Comparison of ENCODE assay signal across 2 cellular contexts in genomic region chr18:33660696-33661310, GRCh38.
TF ChIP-seq lines count a peak whose summit lies in the region.

No MANE protein-coding gene starts in this region.

TF ChIP-seq in HEK293, 187 proteins besides CTCF, POLR2A, EP300 and RAD21 (continues in another document):
- TF ChIP-seq ZNF350 (tag by site-specific recombination; IDR thresholded peaks at IDR 0.05) (no peak), ZSCAN18 (tag by site-specific recombination; IDR thresholded peaks at IDR 0.05) (no peak), ZNF792 (tag by site-specific recombination; IDR thresholded peaks at IDR 0.05) (no peak), ATF2 (tag by site-specific recombination; IDR thresholded peaks at IDR 0.05; ENCODE audit: low read depth) (no peak), ZNF585B (tag by site-specific recombination; IDR thresholded peaks at IDR 0.05) (no peak), ZSCAN30 (tag by site-specific recombination; IDR thresholded peaks at IDR 0.05) (no peak; the same call in 1 of the 2 replicates), PRDM6 (tag by site-specific recombination; IDR thresholded peaks at IDR 0.05) (peak; percentile 81), SP7 (tag by site-specific recombination; IDR thresholded peaks at IDR 0.05) (peak; percentile 40; the same call in 1 of the 2 replicates), KLF9 (tag by site-specific recombination; IDR thresholded peaks at IDR 0.05; ENCODE audit: low read depth) (no peak), ZNF639 (tag by site-specific recombination; IDR thresholded peaks at IDR 0.05) (no peak), PBX3 (CRISPR knock-in tag; IDR thresholded peaks at IDR 0.05) (no peak), ZNF596 (tag by site-specific recombination; IDR thresholded peaks at IDR 0.05) (no peak), ZXDB (tag by site-specific recombination; IDR thresholded peaks at IDR 0.05) (peak; percentile 87), ZNF146 (tag by site-specific recombination; IDR thresholded peaks at IDR 0.05) (no peak), YY2 (tag by site-specific recombination; IDR thresholded peaks at IDR 0.05) (no peak), GLI4 (tag by site-specific recombination; IDR thresholded peaks at IDR 0.05) (no peak), ZNF837 (tag by site-specific recombination; IDR thresholded peaks at IDR 0.05) (no peak), SETDB1 (IDR thresholded peaks at IDR 0.05; ENCODE audit: insufficient read length, low read length) (no peak), ZNF211 (tag by site-specific recombination; IDR thresholded peaks at IDR 0.05; ENCODE audit: low read depth) (no peak), ZNF184 (tag by site-specific recombination; IDR thresholded peaks at IDR 0.05) (no peak), ZNF366 (tag by site-specific recombination; conservative IDR thresholded peaks at IDR 0.05) (peak; percentile 57; the same call in 1 of the 2 replicates)

TF ChIP-seq in H1, 55 proteins besides CTCF, POLR2A, EP300 and RAD21:
- no peak for TF ChIP-seq TCF12 (IDR thresholded peaks at IDR 0.05; ENCODE audit: low read depth, low read length)
- no peak for TF ChIP-seq E2F6 (IDR thresholded peaks at IDR 0.05)
